ENCODE assay signal across 36 cellular contexts in the genomic region with DNA sequence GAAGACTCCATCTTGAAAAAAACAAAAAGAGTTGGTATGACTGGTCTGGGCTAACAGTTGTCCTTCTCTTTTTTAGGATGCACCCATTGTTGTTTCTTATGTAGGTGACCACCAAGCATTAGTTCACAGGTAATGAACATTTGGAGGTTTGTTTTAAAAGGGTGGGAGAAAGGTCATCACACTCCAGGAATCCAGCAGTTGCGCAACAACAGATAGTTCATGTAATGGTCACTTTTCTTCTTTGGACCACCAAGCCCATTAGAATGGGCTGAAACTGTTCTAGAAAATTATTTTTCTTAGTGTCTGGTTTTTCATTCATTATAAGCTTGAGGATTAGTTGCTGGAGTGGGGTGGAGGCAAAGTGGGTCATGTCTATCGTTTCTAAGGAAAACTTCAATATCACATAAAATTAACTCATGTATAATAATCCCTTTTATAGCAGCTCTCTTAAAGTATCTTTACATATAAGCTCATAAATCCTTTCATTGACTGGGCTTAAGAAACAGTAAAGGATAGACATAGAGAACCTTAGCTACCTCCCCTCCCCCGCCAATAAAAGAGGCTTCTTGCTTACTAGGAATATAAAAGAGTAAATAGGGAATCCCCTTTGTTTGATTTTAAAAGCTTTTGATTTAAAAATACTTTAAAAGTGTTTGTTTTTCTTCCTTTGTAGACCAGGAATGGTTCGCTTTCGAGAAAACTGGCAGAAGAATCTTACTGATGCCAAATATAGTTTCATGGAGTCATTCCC. TPM values are rescaled to one million over a fixed set of nuclear protein-coding genes. Genes with fewer than 3 reads are reported as not detected.
"Had no signal": no experiment of that assay in that cellular context is flagged by ENCODE, and none has a peak within 500 bp of the region (broad histone marks: within the 10 kb centered on the region; RNA-seq: fewer than 3 reads in every experiment).

No MANE protein-coding gene starts in this region.

- H3K9me3 Mint-ChIP-seq: activated B cell treated with CpG ODN at 0.5 μM for 24 hours; activated CD8-positive, alpha-beta T cell treated with anti-CD3 and anti-CD28 coated beads for 36 hours; activated T-cell treated with anti-CD3 and anti-CD28 coated beads, Interleukin-2, amount 50 U/mL, for 4 hours; activated T-helper 17 cell treated with anti-CD3 and anti-CD28 coated beads, Interleukin-2, amount 50 U/mL, for 72 hours; effector memory CD8-positive, alpha-beta T cell; T-helper 2 cell treated with Interferon-gamma antibody and Interleukin-4, amounts not matched to agents 5 μg/mL and 100 μg/mL, for 36 hours had no signal

- FAIRE-seq: colon had no signal

- H3K36me3 Mint-ChIP-seq: activated naive CD8-positive, alpha-beta T cell had no signal

- H3K27ac Mint-ChIP-seq: activated B cell treated with CpG ODN at 0.5 μM for 24 hours; activated CD8-positive, alpha-beta T cell treated with anti-CD3 and anti-CD28 coated beads for 36 hours; activated naive CD8-positive, alpha-beta T cell; activated T-helper 17 cell treated with anti-CD3 and anti-CD28 coated beads, Interleukin-2, amount 50 U/mL, for 72 hours; T-helper 17 cell; T-helper 2 cell treated with Interferon-gamma antibody and Interleukin-4, amounts not matched to agents 5 μg/mL and 100 μg/mL, for 36 hours had no signal

- H3K9me3 ChIP-seq: body of pancreas, esophagus squamous epithelium, gastroesophageal sphincter, heart right ventricle had no signal

- DNase-seq: activated B cell treated with CpG ODN at 0.5 μM for 24 hours; activated CD4-positive, alpha-beta T cell treated with anti-CD3 and anti-CD28 coated beads for 48 hours; activated CD4-positive, alpha-beta T cell treated with anti-CD3 and anti-CD28 coated beads, Interleukin-2, amount 50 U/mL, for 1 hour; activated CD4-positive, alpha-beta T cell treated with anti-CD3 and anti-CD28 coated beads, Interleukin-2, amount 50 U/mL, for 48 hours; activated CD8-positive, alpha-beta T cell treated with anti-CD3 and anti-CD28 coated beads for 36 hours; activated effector memory CD4-positive, alpha-beta T cell treated with Interleukin-2 at 50 U/mL for 16 hours; activated gamma-delta T cell treated with Interleukin-2 at 50 U/mL for 16 hours; activated naive CD4-positive, alpha-beta T cell treated with anti-CD3 and anti-CD28 coated beads, Interleukin-2, amount 50 U/mL, for 16 hours; activated naive CD4-positive, alpha-beta T cell treated with Interleukin-2 at 50 U/mL for 16 hours; activated T-cell treated with anti-CD3 and anti-CD28 coated beads, Interleukin-2, amount 50 U/mL, for 4 hours; amniotic stem cell; anterior cingulate cortex; body of pancreas; caudate nucleus; cortex of kidney; dermis blood vessel endothelial cell; effector CD4-positive, alpha-beta T cell; effector memory CD8-positive, alpha-beta T cell; erythroblast; esophagus squamous epithelium; foreskin melanocyte; heart right ventricle; T-helper 17 cell; T1000; WERI-Rb-1 had no signal

- H3K27ac ChIP-seq: body of pancreas, esophagus squamous epithelium, gastroesophageal sphincter, heart right ventricle, WERI-Rb-1 had no signal

- H3K27me3 ChIP-seq: body of pancreas, esophagus squamous epithelium, gastroesophageal sphincter had no signal

- H3K4me3 ChIP-seq: body of pancreas, esophagus squamous epithelium, gastroesophageal sphincter, heart right ventricle had no signal

- ATAC-seq: activated CD4-positive, CD25-positive, alpha-beta regulatory T cell treated with anti-CD3 and anti-CD28 coated beads, Interleukin-2, amount 50 U/mL, for 24 hours; activated CD8-positive, alpha-beta T cell treated with anti-CD3 and anti-CD28 coated beads for 36 hours; activated T-cell treated with anti-CD3 and anti-CD28 coated beads, Interleukin-2, amount 50 U/mL, for 4 hours; activated T-helper 17 cell treated with anti-CD3 and anti-CD28 coated beads, Interleukin-2, amount 50 U/mL, for 72 hours; body of pancreas; effector memory CD8-positive, alpha-beta T cell; gastroesophageal sphincter; heart right ventricle; T-helper 17 cell had no signal

- H3K4me3 Mint-ChIP-seq: activated B cell treated with CpG ODN at 0.5 μM for 24 hours; activated CD8-positive, alpha-beta T cell treated with anti-CD3 and anti-CD28 coated beads for 36 hours; activated naive CD8-positive, alpha-beta T cell; activated T-cell treated with anti-CD3 and anti-CD28 coated beads, Interleukin-2, amount 50 U/mL, for 4 hours; activated T-helper 17 cell treated with anti-CD3 and anti-CD28 coated beads, Interleukin-2, amount 50 U/mL, for 72 hours; effector memory CD8-positive, alpha-beta T cell; T-helper 17 cell; T-helper 2 cell treated with Interferon-gamma antibody and Interleukin-4, amounts not matched to agents 5 μg/mL and 100 μg/mL, for 36 hours had no signal

- H3K4me1 ChIP-seq: body of pancreas, esophagus squamous epithelium, gastroesophageal sphincter, heart right ventricle had no signal

- H3K27me3 Mint-ChIP-seq: activated B cell treated with CpG ODN at 0.5 μM for 24 hours; activated CD8-positive, alpha-beta T cell treated with anti-CD3 and anti-CD28 coated beads for 36 hours; activated naive CD8-positive, alpha-beta T cell; activated T-helper 17 cell treated with anti-CD3 and anti-CD28 coated beads, Interleukin-2, amount 50 U/mL, for 72 hours; effector memory CD8-positive, alpha-beta T cell; T-helper 17 cell had no signal

- H3K36me3 ChIP-seq: WERI-Rb-1 had no signal

- H3K4me1 Mint-ChIP-seq: activated B cell treated with CpG ODN at 0.5 μM for 24 hours; activated T-helper 17 cell treated with anti-CD3 and anti-CD28 coated beads, Interleukin-2, amount 50 U/mL, for 72 hours; T-helper 17 cell had no signal

RNA-seq across cellular contexts. Expression of gene AKAP14, which starts 24.3 kb away (rescaled TPM):
- total RNA-seq: activated B cell treated with CpG ODN at 0.5 μM for 24 hours; activated CD8-positive, alpha-beta T cell treated with anti-CD3 and anti-CD28 coated beads for 36 hours; activated T-cell treated with anti-CD3 and anti-CD28 coated beads, Interleukin-2, amount 50 U/mL, for 4 hours; activated T-helper 17 cell treated with anti-CD3 and anti-CD28 coated beads, Interleukin-2, amount 50 U/mL, for 72 hours; body of pancreas; chondrocyte; dermis blood vessel endothelial cell; esophagus squamous epithelium; fibroblast of lung; fibroblast of villous mesenchyme; gastroesophageal sphincter; glomerular endothelial cell; heart right ventricle; T-helper 17 cell had no signal
- polyA plus RNA-seq: adipose tissue, fibroblast of lung, heart right ventricle had no signal
